ENCODE assay signal across 9 cellular contexts in the genomic region with DNA sequence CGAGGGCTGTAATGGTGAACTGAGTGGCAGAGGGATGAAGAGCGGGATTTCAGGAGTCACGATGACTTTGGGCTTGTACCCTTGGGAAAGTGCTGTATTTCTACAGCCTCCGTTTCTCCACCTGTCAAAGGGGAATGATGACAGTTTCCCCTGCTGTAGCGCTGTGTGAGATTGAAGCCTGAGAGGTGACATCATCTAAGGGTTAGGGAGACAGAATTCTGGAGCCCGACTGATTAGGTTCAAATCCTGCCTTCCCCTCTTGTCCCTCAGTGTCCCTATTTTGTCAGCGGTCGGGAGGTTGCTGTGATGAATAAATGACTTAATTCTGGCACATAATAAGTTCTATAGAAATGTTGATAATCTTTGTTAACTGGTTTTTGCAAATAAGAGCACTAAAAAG. TPM values are rescaled to one million over a fixed set of nuclear protein-coding genes. Genes with fewer than 3 reads are reported as not detected.
DNase-seq lines count a peak whose midpoint lies in the region; ATAC-seq and TF ChIP-seq lines count a peak whose summit lies in the region.
"Had no signal": no experiment of that assay in that cellular context is flagged by ENCODE, and none has a peak within 500 bp of the region (broad histone marks: within the 10 kb centered on the region; RNA-seq: fewer than 3 reads in every experiment).

No MANE protein-coding gene starts in this region.

- peak overlapping the region; percentile 93 for H3K4me3 Mint-ChIP-seq in activated naive CD8-positive, alpha-beta T cell treated with anti-CD3 and anti-CD28 coated beads for 36 hours

- peaks cover 17% of the 10 kb centered on the region for H3K4me1 Mint-ChIP-seq in activated naive CD8-positive, alpha-beta T cell treated with anti-CD3 and anti-CD28 coated beads for 36 hours

- TF ChIP-seq POLR2A in suprapubic skin (IDR thresholded peaks at IDR 0.05): no peak

- H3K36me3 ChIP-seq in SK-N-SH (replicated peaks in 1 of 2; ENCODE audit: control insufficient read depth in 1 of 2, insufficient read depth in 2 of 2, low read length in 1 of 2) (peaks cover 0 to 15% of the 10 kb centered on the region in 2 experiments), kidney epithelial cell (ENCODE audit: control insufficient read depth, insufficient read depth, low read length) (peaks cover 4% of the 10 kb centered on the region), suprapubic skin (peaks cover 41% of the 10 kb centered on the region)

- H4K20me1 ChIP-seq in SK-N-SH (ENCODE audit: insufficient read depth): no peaks in the 10 kb centered on the region

- H3K9me3 Mint-ChIP-seq in activated naive CD8-positive, alpha-beta T cell treated with anti-CD3 and anti-CD28 coated beads for 36 hours: no peaks in the 10 kb centered on the region

- H2AFZ ChIP-seq in SK-N-SH (ENCODE audit: low read depth): no peak overlapping the region

- H3F3A ChIP-seq in SK-N-SH (replicated peaks; ENCODE audit: insufficient read depth): peaks cover 5% of the 10 kb centered on the region

- peak overlapping the region; percentile 96 for H3K4me2 ChIP-seq in SK-N-SH

- H3K79me2 ChIP-seq in SK-N-SH (ENCODE audit: insufficient read depth): peaks cover 21% of the 10 kb centered on the region

- ATAC-seq in SK-N-SH treated with all-trans-retinoic acid at 6 μM for 48 hours (no peak), HG03442 (IDR thresholded peaks at IDR 0.05; ENCODE audit: unreplicated experiment) (no peak)

- TF ChIP-seq CTCF in SK-N-SH (IDR thresholded peaks at IDR 0.05) (no peak), kidney epithelial cell (IDR thresholded peaks at IDR 0.05; ENCODE audit: insufficient read depth, low read length, poor library complexity, severe bottlenecking) (no peak), suprapubic skin (IDR thresholded peaks at IDR 0.05) (no peak)

- no peak for TF ChIP-seq RAD21 in SK-N-SH (IDR thresholded peaks at IDR 0.05; ENCODE audit: low read length)

- H3K36me3 Mint-ChIP-seq in activated naive CD8-positive, alpha-beta T cell treated with anti-CD3 and anti-CD28 coated beads for 36 hours: peaks cover 38% of the 10 kb centered on the region

- TF ChIP-seq EP300 in SK-N-SH (IDR thresholded peaks at IDR 0.05; ENCODE audit: borderline replicate concordance in 1 of 2, low read depth in 1 of 2, low read length in 1 of 2) (no peak), suprapubic skin (IDR thresholded peaks at IDR 0.05) (no peak)

- 19% methylated on average over 8 of the region's 8 CpGs for WGBS in SK-N-SH (ENCODE audit: low lambda C conversion rate)
- WGBS in suprapubic skin: 31% methylated on average over 7 of the region's 8 CpGs

- H3K27me3 ChIP-seq in SK-N-SH (ENCODE audit: insufficient read depth) (no peaks in the 10 kb centered on the region), kidney epithelial cell (ENCODE audit: control insufficient read depth, insufficient read depth, low read length) (no peaks in the 10 kb centered on the region), suprapubic skin (no peaks in the 10 kb centered on the region)

- H3K27me3 Mint-ChIP-seq in activated naive CD8-positive, alpha-beta T cell treated with anti-CD3 and anti-CD28 coated beads for 36 hours: no peaks in the 10 kb centered on the region

- POLR2A ChIA-PET in SK-N-SH (lab: Yijun Ruan, JAX): no interaction called here

- DNase-seq in SK-N-SH: no peak
- no peak for DNase-seq in activated naive CD8-positive, alpha-beta T cell treated with anti-CD3 and anti-CD28 coated beads for 36 hours
- DNase-seq in kidney epithelial cell (ENCODE audit: low read depth): no peak
- no peak for DNase-seq in suprapubic skin (ENCODE audit: low spot score in 2 of 2)
- DNase-seq in effector CD8-positive, alpha-beta T cell (lab: John Stamatoyannopoulos, UW): no peak
- DNase-seq in caudate nucleus (lab: John Stamatoyannopoulos, UW): no peak

- H3K9ac ChIP-seq in SK-N-SH: peak overlapping the region; percentile 87

- H3K4me1 ChIP-seq in SK-N-SH (ENCODE audit: control insufficient read depth in 1 of 2, insufficient read depth in 2 of 2, low read depth in 1 of 2, low read length in 1 of 2): peaks cover 0 to 5% of the 10 kb centered on the region in 2 experiments; a peak in 1 of 4 replicates
- peaks cover 21% of the 10 kb centered on the region for H3K4me1 ChIP-seq in suprapubic skin

- H3K9me2 ChIP-seq in SK-N-SH: no peaks in the 10 kb centered on the region

- no peaks in the 10 kb centered on the region for H3K9me3 ChIP-seq in SK-N-SH
- H3K9me3 ChIP-seq in suprapubic skin: no peaks in the 10 kb centered on the region

- CTCF ChIA-PET in SK-N-SH (lab: Yijun Ruan, JAX): interaction anchor here (1.0 kb wide), 1 partner anchor 17 kb away, joined by 3 read pairs; no protein-coding TSS in a partner anchor

- peak overlapping the region; percentile 67 to 69 for H3K4me3 ChIP-seq in SK-N-SH (ENCODE audit: low read depth in 2 of 2, low read length in 1 of 2)
- peak overlapping the region; percentile 89 for H3K4me3 ChIP-seq in kidney epithelial cell (ENCODE audit: low read depth, low read length)
- peak overlapping the region; percentile 59 for H3K4me3 ChIP-seq in suprapubic skin

- H3K27ac Mint-ChIP-seq in activated naive CD8-positive, alpha-beta T cell treated with anti-CD3 and anti-CD28 coated beads for 36 hours: peak overlapping the region; percentile 94

- H3K27ac ChIP-seq in SK-N-SH (ENCODE audit: low read depth in 2 of 2, low read length in 1 of 2): peak overlapping the region in 1 of 2 experiments; percentile 63; a peak in 1 of 4 replicates
- H3K27ac ChIP-seq in suprapubic skin: no peak overlapping the region
- no peak overlapping the region for H3K27ac ChIP-seq in caudate nucleus (ENCODE audit: low read depth, low read length)

TF ChIP-seq in SK-N-SH, 30 proteins besides CTCF, POLR2A, EP300 and RAD21:
- TF ChIP-seq FOXJ3 (CRISPR knock-in tag; IDR thresholded peaks at IDR 0.05) (no peak), POLR2AphosphoS5 (IDR thresholded peaks at IDR 0.05; ENCODE audit: low read depth, low read length) (no peak), MXI1 (IDR thresholded peaks at IDR 0.05; ENCODE audit: low read depth, low read length) (no peak)

TF ChIP-seq in SK-N-SH treated with all-trans-retinoic acid at 6 μM for 48 hours, 23 proteins besides CTCF, POLR2A, EP300 and RAD21 (continues in another document):
- no peak for TF ChIP-seq ESRRG (CRISPR knock-in tag; IDR thresholded peaks at IDR 0.05)
- TF ChIP-seq, protein P1, sequence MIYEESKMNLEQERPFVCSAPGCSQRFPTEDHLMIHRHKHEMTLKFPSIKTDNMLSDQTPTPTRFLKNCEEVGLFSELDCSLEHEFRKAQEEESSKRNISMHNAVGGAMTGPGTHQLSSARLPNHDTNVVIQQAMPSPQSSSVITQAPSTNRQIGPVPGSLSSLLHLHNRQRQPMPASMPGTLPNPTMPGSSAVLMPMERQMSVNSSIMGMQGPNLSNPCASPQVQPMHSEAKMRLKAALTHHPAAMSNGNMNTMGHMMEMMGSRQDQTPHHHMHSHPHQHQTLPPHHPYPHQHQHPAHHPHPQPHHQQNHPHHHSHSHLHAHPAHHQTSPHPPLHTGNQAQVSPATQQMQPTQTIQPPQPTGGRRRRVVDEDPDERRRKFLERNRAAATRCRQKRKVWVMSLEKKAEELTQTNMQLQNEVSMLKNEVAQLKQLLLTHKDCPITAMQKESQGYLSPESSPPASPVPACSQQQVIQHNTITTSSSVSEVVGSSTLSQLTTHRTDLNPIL (CRISPR knock-in tag; IDR thresholded peaks at IDR 0.05; ENCODE audit: low read depth): no peak
- no peak for TF ChIP-seq ISL1 (CRISPR knock-in tag; IDR thresholded peaks at IDR 0.05)
- no peak for TF ChIP-seq ZFP30 (CRISPR knock-in tag; IDR thresholded peaks at IDR 0.05)
- TF ChIP-seq, protein P2, sequence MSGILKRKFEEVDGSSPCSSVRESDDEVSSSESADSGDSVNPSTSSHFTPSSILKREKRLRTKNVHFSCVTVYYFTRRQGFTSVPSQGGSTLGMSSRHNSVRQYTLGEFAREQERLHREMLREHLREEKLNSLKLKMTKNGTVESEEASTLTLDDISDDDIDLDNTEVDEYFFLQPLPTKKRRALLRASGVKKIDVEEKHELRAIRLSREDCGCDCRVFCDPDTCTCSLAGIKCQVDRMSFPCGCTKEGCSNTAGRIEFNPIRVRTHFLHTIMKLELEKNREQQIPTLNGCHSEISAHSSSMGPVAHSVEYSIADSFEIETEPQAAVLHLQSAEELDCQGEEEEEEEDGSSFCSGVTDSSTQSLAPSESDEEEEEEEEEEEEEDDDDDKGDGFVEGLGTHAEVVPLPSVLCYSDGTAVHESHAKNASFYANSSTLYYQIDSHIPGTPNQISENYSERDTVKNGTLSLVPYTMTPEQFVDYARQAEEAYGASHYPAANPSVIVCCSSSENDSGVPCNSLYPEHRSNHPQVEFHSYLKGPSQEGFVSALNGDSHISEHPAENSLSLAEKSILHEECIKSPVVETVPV (CRISPR knock-in tag; IDR thresholded peaks at IDR 0.05): no peak

RNA-seq across cellular contexts. Expression of a gene that starts 0.7 kb away (rescaled TPM):
- 76.0 and 110 TPM in 2 replicates for polyA plus RNA-seq in SK-N-SH (2012; rRNA removed)
- 47.1 and 75.1 TPM in 2 replicates for polyA plus RNA-seq in SK-N-SH (2012; cell fraction: cytosol; rRNA removed)
- 101 and 137 TPM in 2 replicates for polyA plus RNA-seq in SK-N-SH (2012; cell fraction: nucleus; rRNA removed)
- 100 to 1,000 TPM; 179 to 182 TPM for total RNA-seq in activated naive CD8-positive, alpha-beta T cell treated with anti-CD3 and anti-CD28 coated beads for 36 hours
- total RNA-seq in kidney epithelial cell (96.3 and 98.7 TPM in 2 replicates), suprapubic skin (100 to 1,000 TPM in 1 of 4 donors, 10 to 100 TPM in 3; 53.3 to 108 (median 77.3) TPM)

RNA-seq across cellular contexts. Expression of a gene that starts 18.2 kb away (rescaled TPM):
- polyA plus RNA-seq in SK-N-SH (2012; rRNA removed): 14.5 and 14.8 TPM in 2 replicates
- 7.0 and 9.5 TPM in 2 replicates for polyA plus RNA-seq in SK-N-SH (2012; cell fraction: cytosol; rRNA removed)
- 27.0 and 35.4 TPM in 2 replicates for polyA plus RNA-seq in SK-N-SH (2012; cell fraction: nucleus; rRNA removed)
- 10 to 100 TPM; 33.2 to 33.6 TPM for total RNA-seq in activated naive CD8-positive, alpha-beta T cell treated with anti-CD3 and anti-CD28 coated beads for 36 hours
- total RNA-seq in kidney epithelial cell (155 TPM in 2 replicates), suprapubic skin (10 to 100 TPM in 2 of 4 donors, 1 to 10 TPM in 2; 9.1 to 11.1 (median 9.6) TPM)
- total RNA-seq: A172 had no signal

RNA-seq across cellular contexts. Expression of a gene that starts 21.6 kb away (rescaled TPM):
- polyA plus RNA-seq in SK-N-SH (2012; rRNA removed): 3.6 and 3.8 TPM in 2 replicates
- 2.1 and 2.5 TPM in 2 replicates for polyA plus RNA-seq in SK-N-SH (2012; cell fraction: cytosol; rRNA removed)
- 3.3 and 4.4 TPM in 2 replicates for polyA plus RNA-seq in SK-N-SH (2012; cell fraction: nucleus; rRNA removed)
- total RNA-seq in activated naive CD8-positive, alpha-beta T cell treated with anti-CD3 and anti-CD28 coated beads for 36 hours: 1 to 10 TPM; 7.7 to 7.9 TPM
- total RNA-seq in kidney epithelial cell (8.3 and 9.4 TPM in 2 replicates), suprapubic skin (1 to 10 TPM; 3.9 to 9.9 (median 8.6) TPM)

RNA-seq across cellular contexts. Expression of a gene that starts 34.0 kb away (rescaled TPM):
- polyA plus RNA-seq in SK-N-SH (2012; rRNA removed): 0.05 TPM in 2 replicates
- polyA plus RNA-seq in SK-N-SH (2012; cell fraction: cytosol; rRNA removed): 0.03 and 0.05 TPM in 2 replicates
- 0.11 and 0.20 TPM in 2 replicates for polyA plus RNA-seq in SK-N-SH (2012; cell fraction: nucleus; rRNA removed)
- under 1 TPM; 0.25 to 0.38 TPM for total RNA-seq in activated naive CD8-positive, alpha-beta T cell treated with anti-CD3 and anti-CD28 coated beads for 36 hours
- total RNA-seq in kidney epithelial cell: 0.13 TPM in 1 of 2 replicates, not detected in the other
- total RNA-seq in suprapubic skin: not detected

RNA-seq across cellular contexts. Expression of a gene that starts 37.0 kb away (rescaled TPM):
- 4.9 and 5.2 TPM in 2 replicates for polyA plus RNA-seq in SK-N-SH (2012; rRNA removed)
- polyA plus RNA-seq in SK-N-SH (2012; cell fraction: cytosol; rRNA removed): 0.95 and 2.6 TPM in 2 replicates
- polyA plus RNA-seq in SK-N-SH (2012; cell fraction: nucleus; rRNA removed): 24.1 and 29.7 TPM in 2 replicates
- 1 to 10 TPM in 1 of 2 experiments, under 1 TPM in 1; 0.95 to 1.0 TPM for total RNA-seq in activated naive CD8-positive, alpha-beta T cell treated with anti-CD3 and anti-CD28 coated beads for 36 hours
- total RNA-seq in kidney epithelial cell: 0.38 and 3.8 TPM in 2 replicates
- under 1 TPM in 3 of 4 donors, not detected in 1; 0.21 to 0.97 (median 0.62) TPM for total RNA-seq in suprapubic skin
